Comparison of ENCODE assay signal across 8 cellular contexts in the genomic region with DNA sequence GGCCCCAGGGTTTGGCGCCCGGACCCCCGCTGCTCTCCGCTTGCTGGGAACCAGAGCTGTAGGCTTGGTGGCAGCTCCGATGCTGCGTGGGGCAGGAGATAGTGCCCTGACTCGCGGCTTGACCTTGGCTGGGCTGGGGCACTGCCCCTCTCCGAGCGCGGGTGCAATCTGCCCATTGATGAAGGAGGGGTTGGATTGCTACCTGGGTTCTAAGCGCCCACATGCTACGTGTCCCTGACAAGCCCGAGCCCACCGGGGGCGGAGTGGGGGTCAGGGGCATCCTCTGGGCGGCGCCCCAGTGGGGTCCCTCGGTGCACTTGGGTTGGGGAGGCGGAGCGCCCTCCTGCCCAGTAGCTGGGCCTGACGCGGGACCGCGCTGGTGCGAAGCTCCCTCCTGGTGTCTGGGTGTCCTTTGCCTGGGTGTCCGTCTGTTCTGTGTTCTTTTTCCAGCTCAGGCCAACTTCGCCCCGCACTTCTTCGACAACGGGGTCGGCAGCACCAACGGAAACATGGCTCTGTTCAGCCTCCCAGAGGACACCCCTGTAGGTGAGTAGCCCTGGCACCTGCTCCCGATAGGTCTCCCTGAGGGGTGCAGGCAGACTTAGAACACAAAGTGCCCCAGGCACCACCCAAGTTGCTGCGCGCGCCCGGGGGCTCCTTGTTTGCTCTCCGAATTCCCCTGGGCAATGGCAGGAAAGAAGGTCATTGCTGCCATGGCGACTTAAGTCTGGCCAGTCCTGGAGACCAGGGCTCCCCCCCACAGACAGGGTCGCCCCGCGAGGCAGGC. TPM values are rescaled to one million over a fixed set of nuclear protein-coding genes. Genes with fewer than 3 reads are reported as not detected.
DNase-seq lines count a peak whose midpoint lies in the region; ATAC-seq and TF ChIP-seq lines count a peak whose summit lies in the region.

No MANE protein-coding gene starts in this region.

- intact Hi-C loops in body of pancreas (cut with DNase I): no loop called here

- H3K27me3 ChIP-seq in HUES48 (ENCODE audit: control insufficient read depth, insufficient read depth, low read length) (peaks cover 48% of the 10 kb centered on the region), trophoblast cell (ENCODE audit: insufficient read depth, low read length) (peaks cover 37% of the 10 kb centered on the region), body of pancreas (peaks cover 0 to 22% of the 10 kb centered on the region in 2 donors)

- no peak for DNase-seq in GM12865 (ENCODE audit: low read depth)
- DNase-seq in epithelial cell of esophagus (ENCODE audit: low read depth): no peak
- DNase-seq in trophoblast cell: no peak
- DNase-seq in A172 (ENCODE audit: low spot score): no peak
- DNase-seq in hypothalamus (lab: John Stamatoyannopoulos, UW): no peak
- DNase-seq in body of pancreas: no peak

- H3K4me3 ChIP-seq in GM12865 (ENCODE audit: low read depth, low read length): peak overlapping the region; percentile 61
- H3K4me3 ChIP-seq in HUES48 (ENCODE audit: low read depth, low read length): peak overlapping the region; percentile 74
- H3K4me3 ChIP-seq in epithelial cell of esophagus (ENCODE audit: low read length): peak overlapping the region; percentile 62
- no peak overlapping the region for H3K4me3 ChIP-seq in trophoblast cell (ENCODE audit: low read depth, low read length)
- no peak overlapping the region for H3K4me3 ChIP-seq in body of pancreas

- H3K9me3 ChIP-seq in HUES48 (ENCODE audit: control insufficient read depth, insufficient read depth, low read length): no peaks in the 10 kb centered on the region
- H3K9me3 ChIP-seq in trophoblast cell (ENCODE audit: insufficient read depth, low read depth, low read length): no peaks in the 10 kb centered on the region
- no peaks in the 10 kb centered on the region for H3K9me3 ChIP-seq in body of pancreas

- no peak overlapping the region for H3K4ac ChIP-seq in trophoblast cell (ENCODE audit: low read depth, low read length)

- H3K27ac ChIP-seq in HUES48 (ENCODE audit: low read depth, low read length) (no peak overlapping the region), trophoblast cell (ENCODE audit: low read depth, low read length) (no peak overlapping the region), body of pancreas (no peak overlapping the region)

- peaks cover 3% of the 10 kb centered on the region; the same call in 1 of the 2 replicates for H3K4me1 ChIP-seq in HUES48 (ENCODE audit: control insufficient read depth, insufficient read depth, low read length)
- peaks cover 3 to 5% of the 10 kb centered on the region in 2 experiments for H3K4me1 ChIP-seq in trophoblast cell (ENCODE audit: control insufficient read depth in 1 of 2, insufficient read depth in 2 of 2, low read length in 2 of 2)
- peaks cover 14% of the 10 kb centered on the region for H3K4me1 ChIP-seq in body of pancreas

- no peak for TF ChIP-seq POLR2A in body of pancreas (IDR thresholded peaks at IDR 0.05)

- H3K14ac ChIP-seq in trophoblast cell (ENCODE audit: low read length): no peak overlapping the region

- no peaks in the 10 kb centered on the region for H3K79me1 ChIP-seq in trophoblast cell (ENCODE audit: low read length)

- no peak overlapping the region for H4K91ac ChIP-seq in trophoblast cell (ENCODE audit: low read depth, low read length)

- H3K79me2 ChIP-seq in trophoblast cell (ENCODE audit: control insufficient read depth, insufficient read depth, low read length, poor library complexity): no peaks in the 10 kb centered on the region

- H3K18ac ChIP-seq in trophoblast cell (ENCODE audit: low read length): no peak overlapping the region

- H2BK5ac ChIP-seq in trophoblast cell (ENCODE audit: low read depth, low read length, poor library complexity): no peak overlapping the region

- no peak overlapping the region for H4K8ac ChIP-seq in trophoblast cell (ENCODE audit: low read depth, low read length)

- no peaks in the 10 kb centered on the region for H3K36me3 ChIP-seq in HUES48 (ENCODE audit: control insufficient read depth, insufficient read depth, low read length)
- no peaks in the 10 kb centered on the region for H3K36me3 ChIP-seq in trophoblast cell (ENCODE audit: control insufficient read depth in 1 of 2, insufficient read depth in 2 of 2, low read length in 2 of 2)
- H3K36me3 ChIP-seq in body of pancreas (replicated peaks in 1 of 2; ENCODE audit: insufficient read depth in 1 of 2, low read depth in 2 of 2): no peaks in the 10 kb centered on the region

- H3K9ac ChIP-seq in HUES48 (ENCODE audit: low read depth, low read length): no peak overlapping the region
- no peak overlapping the region for H3K9ac ChIP-seq in trophoblast cell (ENCODE audit: low read length)

- H3K23ac ChIP-seq in trophoblast cell (ENCODE audit: low read length): no peak overlapping the region

- H2BK12ac ChIP-seq in trophoblast cell (ENCODE audit: low read length): no peak overlapping the region

- H4K12ac ChIP-seq in trophoblast cell (ENCODE audit: low read depth, low read length): no peak overlapping the region

- H2AK5ac ChIP-seq in trophoblast cell (ENCODE audit: low read length): no peak overlapping the region

- H2AFZ ChIP-seq in trophoblast cell (ENCODE audit: insufficient read depth, low read length, poor library complexity): no peak overlapping the region

- WGBS in trophoblast cell (ENCODE audit: extremely low coverage, insufficient coverage, insufficient read length): no CpG with 5 or more reads among the region's 43 CpGs
- 13 to 28% methylated on average over 6 to 36 of the region's 43 CpGs for WGBS in body of pancreas, 2 donors

- peak overlapping the region; percentile 66 for H3K4me2 ChIP-seq in trophoblast cell (ENCODE audit: low read length)

- H2BK120ac ChIP-seq in trophoblast cell (ENCODE audit: insufficient read depth, low read length, poor library complexity): no peak overlapping the region

- no peak for ATAC-seq in body of pancreas
- no peak for ATAC-seq in HG03135 (IDR thresholded peaks at IDR 0.05; ENCODE audit: unreplicated experiment)

- TF ChIP-seq CTCF in GM12865 (IDR thresholded peaks at IDR 0.05; ENCODE audit: insufficient read depth, low read depth, low read length, missing control alignments) (no peak), epithelial cell of esophagus (IDR thresholded peaks at IDR 0.05; ENCODE audit: insufficient read depth, low read depth, low read length, missing control alignments) (no peak), body of pancreas (IDR thresholded peaks at IDR 0.05) (no peak)

RNA-seq across cellular contexts. Expression of gene CDHR1, which starts 0.9 kb away (rescaled TPM):
- polyA plus RNA-seq in trophoblast cell (2013): 0.06 and 0.08 TPM in 2 replicates
- total RNA-seq in A172 (2014; rRNA removed; shearing (Covaris generic)): not detected in 2 replicates
- total RNA-seq in body of pancreas: under 1 TPM in 1 of 2 donors, not detected in 1; 0.26 TPM

RNA-seq across cellular contexts. Expression of gene GPR15LG, which starts 21.6 kb away (rescaled TPM):
- polyA plus RNA-seq in trophoblast cell (2013): not detected in 2 replicates
- total RNA-seq in A172 (2014; rRNA removed; shearing (Covaris generic)): not detected in 2 replicates
- total RNA-seq in body of pancreas: not detected

RNA-seq across cellular contexts. Expression of gene LRIT2, which starts 30.1 kb away (rescaled TPM):
- not detected in 2 replicates for polyA plus RNA-seq in trophoblast cell (2013)
- not detected in 2 replicates for total RNA-seq in A172 (2014; rRNA removed; shearing (Covaris generic))
- not detected for total RNA-seq in body of pancreas

RNA-seq across cellular contexts. Expression of gene LRIT1, which starts 46.1 kb away (rescaled TPM):
- polyA plus RNA-seq in trophoblast cell (2013): not detected in 2 replicates
- total RNA-seq in A172 (2014; rRNA removed; shearing (Covaris generic)): not detected in 2 replicates
- total RNA-seq in body of pancreas: not detected

RNA-seq across cellular contexts. Expression of gene RGR, which starts 49.6 kb away (rescaled TPM):
- not detected in 2 replicates for polyA plus RNA-seq in trophoblast cell (2013)
- total RNA-seq in A172 (2014; rRNA removed; shearing (Covaris generic)): not detected in 2 replicates
- total RNA-seq in body of pancreas: not detected

Comparison
In these comparisons a context has a peak if more than half of its experiments do, and no peak if none do; other contexts are left out.
1. H3K4me3 ChIP-seq: peak in GM12865 (single experiment), HUES48 (single experiment) and epithelial cell of esophagus (single experiment); none in trophoblast cell (single experiment) and body of pancreas (0 of 2).